ENCODE assay signal across 9 cellular contexts in the genomic region with DNA sequence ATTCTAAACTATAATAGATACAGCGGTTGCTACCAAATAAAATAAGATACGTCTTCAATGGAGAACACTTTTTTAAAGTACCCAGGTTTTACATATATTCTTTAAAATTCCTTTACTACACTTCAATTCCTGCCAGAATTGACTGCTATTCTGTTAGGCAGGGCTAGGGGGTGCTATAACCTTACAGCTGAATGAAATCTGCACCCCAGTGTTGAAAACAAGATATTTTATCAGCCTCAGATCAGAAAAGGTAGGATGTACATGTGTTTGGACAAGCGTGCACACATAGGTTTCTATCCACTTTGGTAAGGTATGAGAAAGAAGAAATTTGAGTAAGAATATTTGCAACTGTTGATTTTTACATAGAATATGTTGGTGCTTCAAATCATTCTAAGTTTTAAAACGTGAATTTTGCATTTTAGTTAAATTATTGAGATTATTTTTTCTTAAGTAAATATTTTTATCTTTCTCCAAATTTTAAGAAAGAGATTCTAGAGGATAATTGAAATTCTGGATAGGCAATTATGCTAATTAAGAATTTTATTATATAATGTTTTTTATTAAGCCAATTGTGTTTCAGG.
A peak's percentile ranks its signal among the peaks of the same experiment; 100 is the strongest.
DNase-seq lines count a peak whose midpoint lies in the region; ATAC-seq and TF ChIP-seq lines count a peak whose summit lies in the region.
"Had no signal": no experiment of that assay in that cellular context is flagged by ENCODE, and none has a peak within 500 bp of the region (broad histone marks: within the 10 kb centered on the region; RNA-seq: fewer than 3 reads in every experiment).

No MANE protein-coding gene starts in this region.

- ATAC-seq in GM18519 (IDR thresholded peaks at IDR 0.05; ENCODE audit: low FRiP score, unreplicated experiment) (peak; percentile 66), HG02981 (IDR thresholded peaks at IDR 0.05; ENCODE audit: unreplicated experiment) (peak; percentile 79), GM19328 (IDR thresholded peaks at IDR 0.05; ENCODE audit: unreplicated experiment) (no peak)

- H3K27me3 ChIP-seq in BE2C, result no peaks in the 10 kb centered on the region
- H3K27me3 ChIP-seq: SJSA1 had no signal

- DNase-seq in BE2C, result no peak
- DNase-seq in NCI-H510A (lab: John Stamatoyannopoulos, UW), result peak; percentile 30
- DNase-seq in lung microvascular endothelial cell (ENCODE audit: low read depth in 2 of 2), result peak; percentile 49 to 55
- DNase-seq in NK-92 (lab: John Stamatoyannopoulos, UW; ENCODE audit: unreplicated experiment), result no peak

- no peaks in the 10 kb centered on the region for H3K9me3 ChIP-seq in BE2C
- H3K9me3 ChIP-seq: SJSA1 had no signal

- H3K27me3 Mint-ChIP-seq in brain, result peaks cover 3% of the 10 kb centered on the region

- H3K4me3 ChIP-seq in BE2C (ENCODE audit: low read depth, low read length), result no peak overlapping the region
- H3K4me3 ChIP-seq: SJSA1 had no signal

- H3K4me1 Mint-ChIP-seq in brain, result peaks cover 4% of the 10 kb centered on the region

- peak overlapping the region in 1 of 5 experiments; percentile 19 for H3K27ac Mint-ChIP-seq in brain

- H3K4me1 ChIP-seq in BE2C, result no peaks in the 10 kb centered on the region
- H3K4me1 ChIP-seq: SJSA1 had no signal

- peaks cover 0 to 11% (median 0%) of the 10 kb centered on the region in 5 experiments for H3K9me3 Mint-ChIP-seq in brain

- H3K4me3 Mint-ChIP-seq in brain, result no peak overlapping the region

- H3K36me3 ChIP-seq in BE2C, result no peaks in the 10 kb centered on the region
- H3K36me3 ChIP-seq: SJSA1 had no signal

- TF ChIP-seq CTCF in BE2C (IDR thresholded peaks at IDR 0.05; ENCODE audit: low read depth, low read length) (peak; percentile 66), brain (conservative IDR thresholded peaks at IDR 0.05) (peak; percentile 85 to 92)

- no peaks in the 10 kb centered on the region for H3K36me3 Mint-ChIP-seq in brain

Comparison
In these comparisons a context has a peak if more than half of its experiments do, and no peak if none do; other contexts are left out.
1. DNase-seq: peak in NCI-H510A (single experiment) and lung microvascular endothelial cell (2 of 2); none in BE2C (single experiment) and NK-92 (single experiment).